ENCODE assay signal across 24 cellular contexts in genomic region chr9:93080406-93080805, GRCh38. TPM values are rescaled to one million over a fixed set of nuclear protein-coding genes. Genes with fewer than 3 reads are reported as not detected.
DNase-seq lines count a peak whose midpoint lies in the region; ATAC-seq, FAIRE-seq and TF ChIP-seq lines count a peak whose summit lies in the region.
"Had no signal": no experiment of that assay in that cellular context is flagged by ENCODE, and none has a peak within 500 bp of the region (broad histone marks: within the 10 kb centered on the region; RNA-seq: fewer than 3 reads in every experiment).

No MANE protein-coding gene starts in this region.

- no peak overlapping the region for H3K27ac ChIP-seq in kidney (ENCODE audit: low read depth in 2 of 2, low read length in 2 of 2)
- H3K27ac ChIP-seq: heart left ventricle, transverse colon had no signal

- no peak overlapping the region for H3K4me3 ChIP-seq in kidney (ENCODE audit: low read length in 2 of 2)
- H3K4me3 ChIP-seq: heart left ventricle, lung, transverse colon had no signal

- FAIRE-seq in kidney (lab: Jason Lieb, UNC) = no peak

- peaks cover 13 to 36% of the 10 kb centered on the region in 2 donors for H3K36me3 Mint-ChIP-seq in activated T-cell treated with anti-CD3 and anti-CD28 coated beads, Interleukin-2, amount 50 U/mL, for 72 hours (ENCODE audit: insufficient read depth in 2 of 2)
- H3K36me3 Mint-ChIP-seq in activated B cell treated with CpG ODN at 0.5 μM for 24 hours (ENCODE audit: low read depth) = peaks cover 59% of the 10 kb centered on the region

- H3K27me3 Mint-ChIP-seq in activated T-cell treated with anti-CD3 and anti-CD28 coated beads, Interleukin-2, amount 50 U/mL, for 72 hours (ENCODE audit: low read depth) = no peaks in the 10 kb centered on the region
- H3K27me3 Mint-ChIP-seq in activated B cell treated with CpG ODN at 0.5 μM for 24 hours = no peaks in the 10 kb centered on the region
- H3K27me3 Mint-ChIP-seq: CD4-positive, alpha-beta memory T cell; central memory CD8-positive, alpha-beta T cell; naive B cell had no signal

- no peaks in the 10 kb centered on the region for H3K9me3 ChIP-seq in kidney (ENCODE audit: control insufficient read depth in 1 of 2, low read length in 2 of 2)
- H3K9me3 ChIP-seq: heart left ventricle, transverse colon had no signal

- peak; percentile 5 for DNase-seq in activated T-cell treated with anti-CD3 and anti-CD28 coated beads, Interleukin-2, amount 50 U/mL, for 1 hour
- DNase-seq in activated T-cell treated with anti-CD3 and anti-CD28 coated beads, Interleukin-2, amount 50 U/mL, for 72 hours = no peak
- DNase-seq in activated B cell treated with CpG ODN at 0.5 μM for 24 hours (peak; percentile 7), kidney (peak; percentile 60), posterior vena cava (ENCODE audit: low spot score) (peak; percentile 49), epidermal melanocyte (ENCODE audit: insufficient read length, low spot score) (no peak), CD1c-positive myeloid dendritic cell (ENCODE audit: extremely low spot score) (no peak)
- DNase-seq: ACHN; CD4-positive, alpha-beta memory T cell; DMS79; effector memory CD4-positive, alpha-beta T cell; HFFc6; immature natural killer cell; KG1; naive B cell; NCI-H2029 treated with DMSO at 0.1 percent for 48 hours; NCI-H510A treated with DMSO at 0.1 percent for 48 hours; stimulated activated CD4-positive, alpha-beta T cell treated with anti-CD3 and anti-CD28 coated beads, Interleukin-15, amount 100 ng/mL, for 24 hours; stimulated activated naive CD4-positive, alpha-beta T cell had no signal

- H3K9ac ChIP-seq in kidney (ENCODE audit: low read length in 2 of 2) = no peak overlapping the region

- POLR2A ChIA-PET in activated B cell treated with CpG ODN at 0.5 μM for 24 hours (lab: Charles Lee) = no interaction called here

- no peaks in the 10 kb centered on the region for H3K4me1 ChIP-seq in kidney (ENCODE audit: control insufficient read depth in 1 of 2, insufficient read depth in 1 of 2, low read depth in 1 of 2, low read length in 2 of 2)
- H3K4me1 ChIP-seq: transverse colon had no signal

- H3K4me3 Mint-ChIP-seq in activated T-cell treated with anti-CD3 and anti-CD28 coated beads, Interleukin-2, amount 50 U/mL, for 72 hours = no peak overlapping the region
- no peak overlapping the region for H3K4me3 Mint-ChIP-seq in activated B cell treated with CpG ODN at 0.5 μM for 24 hours
- H3K4me3 Mint-ChIP-seq: CD4-positive, alpha-beta memory T cell; central memory CD8-positive, alpha-beta T cell; HFFc6; immature natural killer cell; naive B cell had no signal

- TF ChIP-seq CTCF in activated B cell treated with CpG ODN at 0.5 μM for 24 hours (IDR thresholded peaks at IDR 0.05) = no peak
- TF ChIP-seq CTCF in kidney (IDR thresholded peaks at IDR 0.05; ENCODE audit: borderline replicate concordance, extremely low read depth, insufficient read depth) = no peak

- intact Hi-C loops in activated B cell treated with CpG ODN at 0.5 μM for 24 hours (cut with micrococcal nuclease) (no loop called here), kidney (cut with DNase I) (no loop called here), posterior vena cava (cut with DNase I) (no loop called here)

- no peaks in the 10 kb centered on the region for H3K36me3 ChIP-seq in kidney (ENCODE audit: control insufficient read depth in 1 of 2, insufficient read depth in 2 of 2, low read length in 2 of 2)
- H3K36me3 ChIP-seq: heart left ventricle, transverse colon had no signal

- CTCF ChIA-PET in activated B cell treated with CpG ODN at 0.5 μM for 24 hours (lab: Charles Lee) = interaction anchor here (2.1 kb wide), 1 partner anchor 28 kb away, joined by 6 read pairs; no protein-coding TSS in a partner anchor

- H3K27ac Mint-ChIP-seq in activated T-cell treated with anti-CD3 and anti-CD28 coated beads, Interleukin-2, amount 50 U/mL, for 72 hours = no peak overlapping the region
- H3K27ac Mint-ChIP-seq in activated B cell treated with CpG ODN at 0.5 μM for 24 hours = no peak overlapping the region
- H3K27ac Mint-ChIP-seq: HFFc6, immature natural killer cell had no signal

- peaks cover 45% of the 10 kb centered on the region for H3K4me1 Mint-ChIP-seq in activated T-cell treated with anti-CD3 and anti-CD28 coated beads, Interleukin-2, amount 50 U/mL, for 72 hours (ENCODE audit: low read depth)
- no peaks in the 10 kb centered on the region for H3K4me1 Mint-ChIP-seq in activated B cell treated with CpG ODN at 0.5 μM for 24 hours

- peaks cover 0 to 3% of the 10 kb centered on the region in 2 donors for H3K9me3 Mint-ChIP-seq in activated T-cell treated with anti-CD3 and anti-CD28 coated beads, Interleukin-2, amount 50 U/mL, for 72 hours
- H3K9me3 Mint-ChIP-seq in activated B cell treated with CpG ODN at 0.5 μM for 24 hours = no peaks in the 10 kb centered on the region
- H3K9me3 Mint-ChIP-seq: central memory CD8-positive, alpha-beta T cell; HFFc6; immature natural killer cell; naive B cell had no signal

- no peak for ATAC-seq in activated T-cell treated with anti-CD3 and anti-CD28 coated beads, Interleukin-2, amount 50 U/mL, for 72 hours (replicated peaks in 1 of 2)
- no peak for ATAC-seq in activated B cell treated with CpG ODN at 0.5 μM for 24 hours (ENCODE audit: low read depth)
- ATAC-seq in HG03139 (IDR thresholded peaks at IDR 0.05; ENCODE audit: unreplicated experiment) = no peak
- ATAC-seq: heart left ventricle had no signal

RNA-seq across cellular contexts. Expression of gene CARD19, which starts 15.6 kb away (rescaled TPM):
- 10 to 100 TPM; 65.7 to 70.0 TPM for total RNA-seq in activated T-cell treated with anti-CD3 and anti-CD28 coated beads, Interleukin-2, amount 50 U/mL, for 72 hours
- total RNA-seq in activated B cell treated with CpG ODN at 0.5 μM for 24 hours = 13.7 and 15.6 TPM in 2 replicates
- 44.5 TPM for total RNA-seq in kidney
- polyA plus RNA-seq in kidney (ENCODE audit: insufficient read depth, low read depth, low replicate concordance) = 49.3 TPM
- 10 to 100 TPM; 40.8 to 43.0 TPM for total RNA-seq in posterior vena cava

RNA-seq across cellular contexts. Expression of gene SUSD3, which starts 21.9 kb away (rescaled TPM):
- 10 to 100 TPM; 53.1 to 56.8 TPM for total RNA-seq in activated T-cell treated with anti-CD3 and anti-CD28 coated beads, Interleukin-2, amount 50 U/mL, for 72 hours
- total RNA-seq in activated B cell treated with CpG ODN at 0.5 μM for 24 hours (9.1 and 12.9 TPM in 2 replicates), kidney (12.2 TPM), posterior vena cava (1 to 10 TPM; 1.4 to 5.2 TPM)
- polyA plus RNA-seq in kidney (ENCODE audit: insufficient read depth, low read depth, low replicate concordance) = 34.6 TPM

RNA-seq across cellular contexts. Expression of gene NINJ1, which starts 53.6 kb away (rescaled TPM):
- total RNA-seq in activated T-cell treated with anti-CD3 and anti-CD28 coated beads, Interleukin-2, amount 50 U/mL, for 72 hours = 100 to 1,000 TPM; 121 to 124 TPM
- total RNA-seq in activated B cell treated with CpG ODN at 0.5 μM for 24 hours = 10.2 and 11.0 TPM in 2 replicates
- total RNA-seq in kidney = 56.3 TPM
- polyA plus RNA-seq in kidney (ENCODE audit: insufficient read depth, low read depth, low replicate concordance) = 149 TPM
- 10 to 100 TPM; 30.6 to 39.5 TPM for total RNA-seq in posterior vena cava

Comparison
In these comparisons a context has a peak if more than half of its experiments do, and no peak if none do; other contexts are left out.
1. DNase-seq: peak in activated T-cell treated with anti-CD3 and anti-CD28 coated beads, Interleukin-2, amount 50 U/mL, for 1 hour (single experiment), activated B cell treated with CpG ODN at 0.5 μM for 24 hours (single experiment), kidney (single experiment) and posterior vena cava (single experiment); none in activated T-cell treated with anti-CD3 and anti-CD28 coated beads, Interleukin-2, amount 50 U/mL, for 72 hours (0 of 2), epidermal melanocyte (single experiment) and CD1c-positive myeloid dendritic cell (single experiment).